9 cellular contexts compared by ENCODE assay signal in the genomic region with DNA sequence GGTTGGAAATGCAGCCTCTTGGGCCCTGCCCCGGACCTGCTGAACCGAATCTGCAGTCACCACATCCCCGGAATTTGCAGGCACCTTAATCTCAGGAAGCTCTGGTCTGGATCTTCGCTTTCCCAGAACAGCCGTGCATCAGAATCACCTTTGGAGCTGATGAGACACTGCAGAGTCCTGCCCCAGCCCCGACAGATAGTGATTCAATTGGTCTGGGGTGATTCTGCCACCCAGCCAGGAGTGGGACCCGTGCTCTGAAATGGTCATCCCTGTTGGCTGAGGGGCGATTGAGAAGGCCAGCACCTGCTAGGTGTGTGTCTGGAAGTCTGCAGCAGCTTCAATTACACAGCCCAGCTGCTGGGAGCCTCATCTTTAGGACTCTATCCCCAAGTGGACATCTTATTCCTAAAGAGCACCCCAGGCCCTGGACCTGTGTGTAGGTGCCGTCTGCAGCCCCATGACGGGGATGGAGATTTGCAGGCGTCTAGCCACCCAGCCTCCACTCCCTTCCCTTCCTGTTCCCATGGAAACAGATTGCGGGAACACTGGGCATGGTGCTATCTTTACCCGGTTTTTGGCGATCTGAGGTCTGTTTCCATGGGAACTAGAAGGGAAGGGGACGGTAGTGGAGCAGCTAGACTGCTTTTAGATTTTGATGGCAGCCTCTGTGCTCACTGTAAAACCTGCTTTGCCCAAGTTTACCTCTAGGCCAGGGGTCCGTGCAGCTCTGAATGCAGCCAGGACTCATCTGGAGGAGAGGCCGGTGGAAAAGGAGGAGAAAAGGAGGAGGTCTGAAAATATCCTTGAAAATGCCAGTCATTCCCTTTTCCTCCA.
DNase-seq lines count a peak whose midpoint lies in the region; ATAC-seq and TF ChIP-seq lines count a peak whose summit lies in the region.
"Had no signal": no experiment of that assay in that cellular context is flagged by ENCODE, and none has a peak within 500 bp of the region (broad histone marks: within the 10 kb centered on the region; RNA-seq: fewer than 3 reads in every experiment).

No MANE protein-coding gene starts in this region.

- H3K27ac ChIP-seq in A673 (ENCODE audit: low read depth, low read length, poor library complexity, severe bottlenecking) (no peak overlapping the region), layer of hippocampus (ENCODE audit: low read depth, low read length) (peak overlapping the region; percentile 50)

- peak overlapping the region; percentile 77 for H3K4me3 Mint-ChIP-seq in activated naive CD8-positive, alpha-beta T cell

- intact Hi-C loops in A673 (cut with micrococcal nuclease; ENCODE audit: unreplicated experiment), result no loop called here

- peaks cover 78% of the 10 kb centered on the region for H3K4me1 Mint-ChIP-seq in activated naive CD8-positive, alpha-beta T cell (ENCODE audit: low read depth)

- DNase-seq in A673 (ENCODE audit: low spot score), result peak; percentile 31
- DNase-seq in GM10266 (ENCODE audit: extremely low spot score), result no peak
- no peak for DNase-seq in NOMO-1 (lab: John Stamatoyannopoulos, UW; ENCODE audit: unreplicated experiment in 2 of 2)

- no peak for TF ChIP-seq CTCF in A673 (conservative IDR thresholded peaks at IDR 0.05; ENCODE audit: low read depth, low read length)
- no peak for TF ChIP-seq CTCF in GM10266 (IDR thresholded peaks at IDR 0.05; ENCODE audit: control insufficient read depth, insufficient read depth, low read depth, missing control alignments)

- H3K4me3 ChIP-seq in A673 (ENCODE audit: low read depth, low read length, poor library complexity, severe bottlenecking), result no peak overlapping the region

- H3K27me3 ChIP-seq in A673 (replicated peaks; ENCODE audit: insufficient read depth, low read depth, low read length, poor library complexity) (no peaks in the 10 kb centered on the region), layer of hippocampus (ENCODE audit: control insufficient read depth, insufficient read depth, low read length) (no peaks in the 10 kb centered on the region)

- H3K4me1 ChIP-seq in A673 (ENCODE audit: insufficient read depth, low read length, poor library complexity, severe bottlenecking), result peaks cover 13% of the 10 kb centered on the region

- no peaks in the 10 kb centered on the region for H3K36me3 ChIP-seq in A673 (ENCODE audit: insufficient read depth, low read length, poor library complexity, severe bottlenecking)

- POLR2A ChIA-PET in A673 (lab: Charles Lee; ENCODE audit: low non-redundant PET), result no interaction called here

- CTCF ChIA-PET in A673 (lab: Charles Lee), result no interaction called here

- H3K9me3 Mint-ChIP-seq in activated naive CD8-positive, alpha-beta T cell (ENCODE audit: low read depth), result no peaks in the 10 kb centered on the region

- ATAC-seq in HG02610 (IDR thresholded peaks at IDR 0.05; ENCODE audit: unreplicated experiment), result peak; percentile 1
- no peak for ATAC-seq in GM18498 (IDR thresholded peaks at IDR 0.05; ENCODE audit: unreplicated experiment)
- no peak for ATAC-seq in GM19455 (IDR thresholded peaks at IDR 0.05; ENCODE audit: unreplicated experiment)

- BruUV-seq in A673 (replicated peaks; lab: Mats Ljungman, UMichigan), result no TSS peak

- H3K27me3 Mint-ChIP-seq in activated naive CD8-positive, alpha-beta T cell, result no peaks in the 10 kb centered on the region

- no peaks in the 10 kb centered on the region for H3K9me3 ChIP-seq in A673 (ENCODE audit: low read depth, low read length, poor library complexity, severe bottlenecking)

- H3K36me3 Mint-ChIP-seq in activated naive CD8-positive, alpha-beta T cell, result no peaks in the 10 kb centered on the region

- H3K27ac Mint-ChIP-seq in activated naive CD8-positive, alpha-beta T cell, result peak overlapping the region; percentile 99
- H3K27ac Mint-ChIP-seq: progenitor cell of endocrine pancreas had no signal
